ENCODE assay signal across 29 cellular contexts in genomic region chr2:78260861-78261260, GRCh38.
"Had no signal": no experiment of that assay in that cellular context is flagged by ENCODE, and none has a peak within 500 bp of the region (broad histone marks: within the 10 kb centered on the region; RNA-seq: fewer than 3 reads in every experiment).

No MANE protein-coding gene starts in this region.

- H3K4me3 ChIP-seq: esophagus muscularis mucosa, left ventricle myocardium inferior, lung, skin epidermis, tibial artery had no signal

- H3K27ac Mint-ChIP-seq: activated CD4-positive, alpha-beta memory T cell treated with anti-CD3 and anti-CD28 coated beads for 36 hours; activated CD4-positive, alpha-beta T cell treated with anti-CD3 and anti-CD28 coated beads, Interleukin-2, amount 10 ng/mL, durations not matched to agents 24 days and 14 days; activated naive CD4-positive, alpha-beta T cell treated with anti-CD3 and anti-CD28 coated beads, Interleukin-2, amount 10 ng/mL, durations not matched to agents 7 days and 5 days; activated naive CD8-positive, alpha-beta T cell treated with anti-CD3 and anti-CD28 coated beads, Interleukin-2, amount 10 ng/mL, durations not matched to agents 7 days and 5 days; natural killer cell treated with Interleukin-12 subunit alpha and Interleukin-12 subunit beta and Interleukin-15 and Interleukin-18, amount 100 ng/mL, for 72 hours; progenitor cell of endocrine pancreas; T-helper 17 cell had no signal

- H3K36me3 Mint-ChIP-seq: activated CD4-positive, alpha-beta memory T cell treated with anti-CD3 and anti-CD28 coated beads for 36 hours; activated naive CD4-positive, alpha-beta T cell treated with anti-CD3 and anti-CD28 coated beads, Interleukin-2, amount 10 ng/mL, durations not matched to agents 7 days and 5 days; activated naive CD8-positive, alpha-beta T cell treated with anti-CD3 and anti-CD28 coated beads, Interleukin-2, amount 10 ng/mL, durations not matched to agents 7 days and 5 days; natural killer cell treated with Interleukin-12 subunit alpha and Interleukin-12 subunit beta and Interleukin-15 and Interleukin-18, amount 100 ng/mL, for 72 hours had no signal

- FAIRE-seq: astrocyte had no signal

- H3K4me3 Mint-ChIP-seq: activated CD4-positive, alpha-beta memory T cell treated with anti-CD3 and anti-CD28 coated beads for 36 hours; activated CD4-positive, alpha-beta T cell treated with anti-CD3 and anti-CD28 coated beads, Interleukin-2, amount 10 ng/mL, durations not matched to agents 24 days and 14 days; activated naive CD4-positive, alpha-beta T cell treated with anti-CD3 and anti-CD28 coated beads, Interleukin-2, amount 10 ng/mL, durations not matched to agents 7 days and 5 days; activated naive CD8-positive, alpha-beta T cell treated with anti-CD3 and anti-CD28 coated beads, Interleukin-2, amount 10 ng/mL, durations not matched to agents 7 days and 5 days; activated T-helper 1 cell treated with anti-CD3 and anti-CD28 coated beads, Interleukin-12 subunit alpha, Interleukin-12 subunit beta, Interleukin-2, Interleukin-4 antibody, amounts not matched to agents 30 ng/mL and 10 ng/mL and 1 ng/mL, durations not matched to agents 14 hours and 24 hours and 36 hours; natural killer cell treated with Interleukin-12 subunit alpha and Interleukin-12 subunit beta and Interleukin-15 and Interleukin-18, amount 100 ng/mL, for 72 hours; T-helper 17 cell had no signal

- H3K36me3 ChIP-seq: brain microvascular endothelial cell, esophagus muscularis mucosa, left ventricle myocardium inferior, neutrophil, tibial artery, WERI-Rb-1 had no signal

- H3K27me3 Mint-ChIP-seq: activated CD4-positive, alpha-beta memory T cell treated with anti-CD3 and anti-CD28 coated beads for 36 hours; activated CD4-positive, alpha-beta T cell treated with anti-CD3 and anti-CD28 coated beads, Interleukin-2, amount 10 ng/mL, durations not matched to agents 24 days and 14 days; activated naive CD4-positive, alpha-beta T cell treated with anti-CD3 and anti-CD28 coated beads, Interleukin-2, amount 10 ng/mL, durations not matched to agents 7 days and 5 days; activated naive CD8-positive, alpha-beta T cell treated with anti-CD3 and anti-CD28 coated beads, Interleukin-2, amount 10 ng/mL, durations not matched to agents 7 days and 5 days; natural killer cell treated with Interleukin-12 subunit alpha and Interleukin-12 subunit beta and Interleukin-15 and Interleukin-18, amount 100 ng/mL, for 72 hours; progenitor cell of endocrine pancreas; T-helper 17 cell had no signal

- H3K27ac ChIP-seq: brain microvascular endothelial cell, esophagus muscularis mucosa, left ventricle myocardium inferior, neutrophil, skin epidermis, tibial artery, WERI-Rb-1 had no signal

- DNase-seq: activated CD4-positive, alpha-beta memory T cell treated with anti-CD3 and anti-CD28 coated beads for 36 hours; activated CD4-positive, alpha-beta T cell treated with anti-CD3 and anti-CD28 coated beads, Interleukin-2, amount 10 ng/mL, durations not matched to agents 24 days and 14 days; activated CD4-positive, CD25-positive, alpha-beta regulatory T cell treated with anti-CD3 and anti-CD28 coated beads, Interleukin-2, amount 50 U/mL, for 72 hours; activated CD8-positive, alpha-beta memory T cell treated with anti-CD3 and anti-CD28 coated beads, Interleukin-2, amount 50 U/mL, for 4 hours; activated gamma-delta T cell; activated naive CD4-positive, alpha-beta T cell treated with anti-CD3 and anti-CD28 coated beads, Interleukin-2, amount 10 ng/mL, durations not matched to agents 7 days and 5 days; activated naive CD8-positive, alpha-beta T cell treated with anti-CD3 and anti-CD28 coated beads, Interleukin-2, amount 10 ng/mL, durations not matched to agents 7 days and 5 days; activated T-cell treated with anti-CD3 and anti-CD28 coated beads, Interleukin-2, amount 50 U/mL, for 1 hour; brain microvascular endothelial cell; cortex of kidney; foreskin melanocyte; kidney glomerular epithelial cell; left ventricle myocardium inferior; stimulated activated CD4-positive, alpha-beta T cell treated with anti-CD3 and anti-CD28 coated beads, Interleukin-12 subunit alpha, Interleukin-12 subunit beta, amount 100 ng/mL, for 4 hours; stimulated activated CD4-positive, alpha-beta T cell treated with anti-CD3 and anti-CD28 coated beads, Interleukin-4, amount 100 ng/mL, for 1 hour; stimulated activated naive CD8-positive, alpha-beta T cell treated with anti-CD3 and anti-CD28 coated beads, Interleukin-15, Interleukin-2, amounts not matched to agents 100 U/mL and 50 U/mL, for 24 hours; T-helper 17 cell; T1000; tibial artery; WERI-Rb-1 had no signal

- H3K4me1 ChIP-seq: esophagus muscularis mucosa, left ventricle myocardium inferior, tibial artery had no signal

- H3K4me1 Mint-ChIP-seq: activated CD4-positive, alpha-beta T cell treated with anti-CD3 and anti-CD28 coated beads, Interleukin-2, amount 10 ng/mL, durations not matched to agents 24 days and 14 days; activated naive CD4-positive, alpha-beta T cell treated with anti-CD3 and anti-CD28 coated beads, Interleukin-2, amount 10 ng/mL, durations not matched to agents 7 days and 5 days; activated naive CD8-positive, alpha-beta T cell treated with anti-CD3 and anti-CD28 coated beads, Interleukin-2, amount 10 ng/mL, durations not matched to agents 7 days and 5 days; T-helper 17 cell had no signal

- H3K9me3 Mint-ChIP-seq: activated CD4-positive, alpha-beta T cell treated with anti-CD3 and anti-CD28 coated beads, Interleukin-2, amount 10 ng/mL, durations not matched to agents 24 days and 14 days had no signal

- H3K9me3 ChIP-seq: esophagus muscularis mucosa, left ventricle myocardium inferior, neutrophil, tibial artery had no signal

- H3K27me3 ChIP-seq: brain microvascular endothelial cell, esophagus muscularis mucosa, neutrophil, tibial artery had no signal

- ATAC-seq: natural killer cell treated with Interleukin-12 subunit alpha and Interleukin-12 subunit beta and Interleukin-15 and Interleukin-18, amount 100 ng/mL, for 72 hours; sciatic nerve; stimulated activated naive CD8-positive, alpha-beta T cell treated with anti-CD3 and anti-CD28 coated beads, Interleukin-15, Interleukin-2, amounts not matched to agents 100 U/mL and 50 U/mL, for 24 hours; T-helper 17 cell had no signal
